8 cellular contexts compared by ENCODE assay signal in genomic region chr10:124916585-124917167, GRCh38. TPM values are rescaled to one million over a fixed set of nuclear protein-coding genes. Genes with fewer than 3 reads are reported as not detected.
DNase-seq lines count a peak whose midpoint lies in the region; ATAC-seq and TF ChIP-seq lines count a peak whose summit lies in the region.

No MANE protein-coding gene starts in this region.

- H3K79me2 ChIP-seq in hepatocyte = peaks cover 46% of the 10 kb centered on the region

- peak; percentile 95 for TF ChIP-seq POLR2A in GM18505 (IDR thresholded peaks at IDR 0.05; ENCODE audit: borderline replicate concordance, extremely low read depth, insufficient read depth, insufficient read length)

- H3K4me1 ChIP-seq in hepatocyte (ENCODE audit: insufficient read depth) (peaks cover 4% of the 10 kb centered on the region), rectal smooth muscle tissue (ENCODE audit: control insufficient read depth, insufficient read depth, low read length) (peaks cover 23% of the 10 kb centered on the region), aorta (ENCODE audit: control insufficient read depth in 1 of 2, insufficient read depth in 2 of 2, low read length in 2 of 2) (peaks cover 2 to 6% of the 10 kb centered on the region in 2 donors)

- peak; percentile 59 to 86 for DNase-seq in NCI-H187 (lab: John Stamatoyannopoulos, UW)
- DNase-seq in T-helper 22 cell (ENCODE audit: low read depth) = peak; percentile 94
- DNase-seq in astrocyte of the cerebellum (ENCODE audit: low read depth) = peak; percentile 88
- peak; percentile 99 for DNase-seq in hepatocyte (ENCODE audit: low spot score)
- DNase-seq in aorta = peak; percentile 99 to 100

- H3K9me3 ChIP-seq in hepatocyte (ENCODE audit: low read depth) = no peaks in the 10 kb centered on the region
- H3K9me3 ChIP-seq in aorta (ENCODE audit: control insufficient read depth, low read length) = no peaks in the 10 kb centered on the region

- intact Hi-C loops in aorta (cut with DNase I) = loop anchor here (2.0 to 5.0 kb wide), 4 partner anchors 54 to 246 kb away; partner anchors contain the start of gene CTBP2 (in 1 of the 2)

- TF ChIP-seq CTCF in astrocyte of the cerebellum (IDR thresholded peaks at IDR 0.05; ENCODE audit: low read depth, low read length, missing control alignments) (no peak), hepatocyte (IDR thresholded peaks at IDR 0.05; ENCODE audit: poor library complexity) (no peak)

- H3K36me3 ChIP-seq in hepatocyte (replicated peaks; ENCODE audit: insufficient read depth, low read depth) (no peaks in the 10 kb centered on the region), rectal smooth muscle tissue (ENCODE audit: control insufficient read depth, insufficient read depth, low read length) (no peaks in the 10 kb centered on the region), aorta (ENCODE audit: control insufficient read depth in 1 of 2, insufficient read depth in 2 of 2, low read length in 1 of 2) (no peaks in the 10 kb centered on the region)

- ATAC-seq in GM18505 (IDR thresholded peaks at IDR 0.05; ENCODE audit: unreplicated experiment) (peak; percentile 95), HG02943 (IDR thresholded peaks at IDR 0.05; ENCODE audit: low read depth, unreplicated experiment) (peak; percentile 91), aorta (ENCODE audit: low FRiP score) (peak; percentile 99)

- in situ Hi-C loops in astrocyte of the cerebellum (cut with HindIII; ENCODE audit: low sequenced_read_pairs) = no loop called here

- H4K20me1 ChIP-seq in hepatocyte (ENCODE audit: insufficient read depth, poor library complexity, severe bottlenecking) = peaks cover 36% of the 10 kb centered on the region

- no peaks in the 10 kb centered on the region for H3K9me2 ChIP-seq in hepatocyte (replicated peaks; ENCODE audit: insufficient read depth)

- H3K4me3 ChIP-seq in astrocyte of the cerebellum (ENCODE audit: low read depth, low read length) = peak overlapping the region; percentile 94
- peak overlapping the region; percentile 86 for H3K4me3 ChIP-seq in hepatocyte
- H3K4me3 ChIP-seq in rectal smooth muscle tissue (ENCODE audit: low read length) = peak overlapping the region; percentile 87
- H3K4me3 ChIP-seq in aorta (ENCODE audit: low read length in 2 of 2) = peak overlapping the region; percentile 92 to 94

- under 1% methylated on average over 51 of the region's 82 CpGs for WGBS in hepatocyte (ENCODE audit: low lambda C conversion rate, missing lambda C conversion rate)
- 0% methylated on average over 32 to 82 of the region's 82 CpGs for whole genome bisulfite sequencing in aorta, 2 donors

- H3K4me2 ChIP-seq in hepatocyte = peak overlapping the region; percentile 77

- H2AFZ ChIP-seq in hepatocyte = peak overlapping the region; percentile 82

- peak overlapping the region; percentile 80 for H3K9ac ChIP-seq in rectal smooth muscle tissue (ENCODE audit: low read length)

- H3K27ac ChIP-seq in hepatocyte (peak overlapping the region; percentile 99), rectal smooth muscle tissue (ENCODE audit: low read depth, low read length) (peak overlapping the region; percentile 98), aorta (ENCODE audit: low read depth in 1 of 2, low read length in 2 of 2) (peak overlapping the region; percentile 90 to 99)

- H3K27me3 ChIP-seq in hepatocyte (no peaks in the 10 kb centered on the region), rectal smooth muscle tissue (ENCODE audit: control insufficient read depth, insufficient read depth, low read length) (no peaks in the 10 kb centered on the region), aorta (ENCODE audit: control insufficient read depth in 1 of 2, insufficient read depth in 2 of 2, low read length in 1 of 2) (no peaks in the 10 kb centered on the region)

RNA-seq across cellular contexts. Expression of gene ZRANB1, which starts 25.2 kb away (rescaled TPM):
- 25.1 and 30.0 TPM in 2 replicates for total RNA-seq in hepatocyte
- polyA plus RNA-seq in hepatocyte = 7.9 and 10.7 TPM in 2 replicates
- total RNA-seq in aorta = 10 to 100 TPM; 27.6 to 32.4 TPM
- 10 to 100 TPM; 14.8 to 16.5 TPM for polyA plus RNA-seq in aorta

Comparison
In these comparisons a context has a peak if more than half of its experiments do, and no peak if none do; other contexts are left out.
1. Peak in every context shown above with its lines: DNase-seq, ATAC-seq, H3K4me3 ChIP-seq and H3K27ac ChIP-seq.